27 cellular contexts compared by ENCODE assay signal in the genomic region with DNA sequence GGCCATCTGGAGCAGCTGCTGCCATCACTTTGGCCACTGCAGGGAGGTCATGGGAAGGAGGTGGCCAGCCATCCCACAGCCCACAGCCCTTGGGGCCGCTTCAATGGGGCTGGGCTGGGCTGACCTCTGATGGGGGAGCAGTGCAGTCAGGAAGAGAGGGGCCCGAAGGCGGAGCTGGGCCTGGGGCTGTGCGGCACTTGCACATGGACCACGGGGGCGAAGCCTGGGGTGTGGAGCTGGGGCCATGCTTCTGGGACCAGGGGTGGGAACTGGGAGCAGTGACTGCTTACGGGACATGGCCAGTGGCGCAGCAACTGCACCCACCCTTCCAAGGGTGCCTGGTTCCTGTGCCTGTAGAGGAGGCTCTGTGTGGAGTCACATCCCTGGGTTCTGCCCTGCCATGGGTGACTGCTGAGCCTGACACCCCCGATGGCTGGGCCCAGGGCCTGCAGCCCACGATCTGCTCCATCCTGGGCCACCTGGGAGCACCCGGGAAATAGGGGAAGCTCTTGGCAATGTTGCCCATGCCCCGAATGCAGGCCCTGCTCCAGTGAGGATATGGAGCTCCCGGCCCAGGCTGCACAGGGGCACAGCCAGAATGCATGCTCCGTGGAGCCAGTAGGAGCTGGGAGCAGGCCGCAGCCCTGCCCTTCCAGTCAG. TPM values are rescaled to one million over a fixed set of nuclear protein-coding genes. Genes with fewer than 3 reads are reported as not detected.
"Had no signal": no experiment of that assay in that cellular context is flagged by ENCODE, and none has a peak within 500 bp of the region (broad histone marks: within the 10 kb centered on the region; RNA-seq: fewer than 3 reads in every experiment).

No MANE protein-coding gene starts in this region.

- H3K27ac Mint-ChIP-seq: activated CD4-positive, alpha-beta memory T cell treated with anti-CD3 and anti-CD28 coated beads for 36 hours; activated CD4-positive, alpha-beta T cell treated with anti-CD3 and anti-CD28 coated beads, Interleukin-2, amount 10 ng/mL, durations not matched to agents 24 days and 14 days; activated naive CD8-positive, alpha-beta T cell; effector memory CD8-positive, alpha-beta T cell; immature natural killer cell; natural killer cell treated with Interleukin-12 subunit alpha and Interleukin-12 subunit beta and Interleukin-15 and Interleukin-18, amount 100 ng/mL, for 72 hours had no signal

- ATAC-seq: body of pancreas; effector memory CD8-positive, alpha-beta T cell; sciatic nerve had no signal

- H3K27me3 ChIP-seq: body of pancreas, colonic mucosa, suprapubic skin, tibial artery had no signal

- DNase-seq: activated CD4-positive, alpha-beta memory T cell treated with anti-CD3 and anti-CD28 coated beads for 36 hours; activated CD4-positive, alpha-beta T cell treated with anti-CD3 and anti-CD28 coated beads, Interleukin-2, amount 10 ng/mL, durations not matched to agents 24 days and 14 days; activated CD4-positive, CD25-positive, alpha-beta regulatory T cell treated with anti-CD3 and anti-CD28 coated beads, Interleukin-2, amount 50 U/mL, for 72 hours; activated CD8-positive, alpha-beta memory T cell treated with anti-CD3 and anti-CD28 coated beads, Interleukin-2, amount 50 U/mL, for 4 hours; activated T-cell treated with anti-CD3 and anti-CD28 coated beads, Interleukin-2, amount 50 U/mL, for 1 hour; anterior cingulate cortex; body of pancreas; colonic mucosa; effector memory CD8-positive, alpha-beta T cell; erythroblast; head of caudate nucleus; hypothalamus; immature natural killer cell; stimulated activated CD4-positive, alpha-beta T cell treated with anti-CD3 and anti-CD28 coated beads, Interleukin-12 subunit alpha, Interleukin-12 subunit beta, amount 100 ng/mL, for 4 hours; stimulated activated CD4-positive, alpha-beta T cell treated with anti-CD3 and anti-CD28 coated beads, Interleukin-4, amount 100 ng/mL, for 1 hour; T-helper 2 cell; tibial artery had no signal

- H3K4me3 ChIP-seq: body of pancreas, colonic mucosa, lung, mucosa of descending colon, skin epidermis, suprapubic skin, tibial artery had no signal

- H3K9me3 ChIP-seq: body of pancreas, colonic mucosa, mucosa of descending colon, suprapubic skin had no signal

- H3K4me1 ChIP-seq: body of pancreas, colonic mucosa, suprapubic skin, tibial artery had no signal

- H3K36me3 Mint-ChIP-seq: activated CD4-positive, alpha-beta memory T cell treated with anti-CD3 and anti-CD28 coated beads for 36 hours; activated naive CD8-positive, alpha-beta T cell; natural killer cell treated with Interleukin-12 subunit alpha and Interleukin-12 subunit beta and Interleukin-15 and Interleukin-18, amount 100 ng/mL, for 72 hours had no signal

- H3K4me1 Mint-ChIP-seq: activated CD4-positive, alpha-beta T cell treated with anti-CD3 and anti-CD28 coated beads, Interleukin-2, amount 10 ng/mL, durations not matched to agents 24 days and 14 days; immature natural killer cell had no signal

- H3K4me3 Mint-ChIP-seq: activated CD4-positive, alpha-beta memory T cell treated with anti-CD3 and anti-CD28 coated beads for 36 hours; activated CD4-positive, alpha-beta T cell treated with anti-CD3 and anti-CD28 coated beads, Interleukin-2, amount 10 ng/mL, durations not matched to agents 24 days and 14 days; activated naive CD8-positive, alpha-beta T cell; effector memory CD8-positive, alpha-beta T cell; immature natural killer cell; natural killer cell treated with Interleukin-12 subunit alpha and Interleukin-12 subunit beta and Interleukin-15 and Interleukin-18, amount 100 ng/mL, for 72 hours had no signal

- H3K27ac ChIP-seq: body of pancreas, colonic mucosa, skin epidermis, suprapubic skin, tibial artery had no signal

- H3K36me3 ChIP-seq: colonic mucosa, suprapubic skin, tibial artery had no signal

- H3K9me3 Mint-ChIP-seq: activated CD4-positive, alpha-beta T cell treated with anti-CD3 and anti-CD28 coated beads, Interleukin-2, amount 10 ng/mL, durations not matched to agents 24 days and 14 days; immature natural killer cell; natural killer cell treated with Interleukin-12 subunit alpha and Interleukin-12 subunit beta and Interleukin-15 and Interleukin-18, amount 100 ng/mL, for 72 hours had no signal

RNA-seq across cellular contexts. Expression of gene SULT1B1, which starts 22.4 kb away (rescaled TPM):
- total RNA-seq: kidney epithelial cell, myocyte, osteoblast had no signal
